ENCODE assay signal across 15 cellular contexts in the genomic region with DNA sequence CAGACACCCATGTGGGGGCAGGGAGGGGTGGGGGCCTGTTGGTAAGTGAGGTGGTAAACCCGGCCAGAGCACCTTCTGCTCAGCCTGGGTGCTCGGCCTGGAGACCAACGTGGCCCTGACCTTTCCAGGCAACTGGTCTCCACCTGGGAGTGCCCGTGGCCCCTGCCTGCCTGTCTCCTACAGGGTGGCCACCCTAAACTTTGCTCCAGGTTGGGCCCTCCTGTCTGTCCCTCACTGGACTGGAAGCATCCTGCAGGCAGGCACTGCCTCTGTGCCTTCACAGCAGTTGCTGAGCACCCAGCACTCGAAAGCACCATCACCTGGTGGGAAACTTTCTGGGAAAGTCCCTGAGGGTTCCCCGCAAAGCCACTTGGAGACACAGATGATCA.
DNase-seq lines count a peak whose midpoint lies in the region; ATAC-seq, FAIRE-seq and TF ChIP-seq lines count a peak whose summit lies in the region.
"Had no signal": no experiment of that assay in that cellular context is flagged by ENCODE, and none has a peak within 500 bp of the region (broad histone marks: within the 10 kb centered on the region; RNA-seq: fewer than 3 reads in every experiment).

No MANE protein-coding gene starts in this region.

- no peak for FAIRE-seq in GM12878 (lab: Jason Lieb, UNC)
- FAIRE-seq: GM12891 had no signal

- SMC1A ChIA-PET in GM12878 (lab: Charles Lee; ENCODE audit: uncharacterized antibody, unreplicated experiment), result no interaction called here

- H3K27me3 ChIP-seq in GM12878 (replicated peaks in 1 of 2; ENCODE audit: control insufficient read depth in 2 of 2, insufficient read depth in 2 of 2, low read length in 1 of 2) (peaks cover 0 to 1% of the 10 kb centered on the region in 2 experiments; a peak in 3 of 4 replicates), upper lobe of right lung (peaks cover 17% of the 10 kb centered on the region)
- H3K27me3 ChIP-seq: BLaER1 treated with 17β-estradiol and CSF1 and Interleukin-3, amounts not matched to agents 10 nM and 100 nM had no signal

- TF ChIP-seq CTCF in GM12878 (IDR thresholded peaks at IDR 0.05 in 2 of 3, conservative IDR thresholded peaks at IDR 0.05 in 1 of 3; ENCODE audit: control insufficient read depth in 2 of 3, extremely low read depth in 1 of 3, insufficient read depth in 1 of 3, low read depth in 3 of 3, low read length in 3 of 3) (no peak), upper lobe of right lung (IDR thresholded peaks at IDR 0.05) (no peak)

- no peak overlapping the region for H2AFZ ChIP-seq in GM12878 (ENCODE audit: control insufficient read depth, low read depth, low read length)
- H2AFZ ChIP-seq: GM23338 had no signal

- POLR2A ChIA-PET in GM12878 (lab: Charles Lee), result no interaction called here

- CTCF ChIA-PET in GM12878 (lab: Yijun Ruan, JAX), result no interaction called here

- in situ Hi-C loops in GM12878 (cut with MboI), result no loop called here

- H3K79me2 ChIP-seq in GM12878 (ENCODE audit: control insufficient read depth, insufficient read depth, low read length), result no peaks in the 10 kb centered on the region

- peak; percentile 54 for DNase-seq in activated effector memory CD4-positive, alpha-beta T cell treated with anti-CD3 and anti-CD28 coated beads, Interleukin-2, amount 50 U/mL, for 16 hours
- no peak for DNase-seq in activated effector memory CD4-positive, alpha-beta T cell treated with Interleukin-2 at 50 U/mL for 16 hours
- no peak for DNase-seq in GM12878 (ENCODE audit: low read depth, low spot score)
- DNase-seq in mesenteric fat pad (ENCODE audit: low spot score), result peak; percentile 75
- DNase-seq in upper lobe of right lung, result peak; percentile 51
- no peak for DNase-seq in amniotic stem cell (lab: John Stamatoyannopoulos, UW)
- DNase-seq: ACHN; Calu3; CD4-positive, alpha-beta T cell; DMS 273 treated with DMSO at 0.1 percent for 48 hours; H7 had no signal

- ATAC-seq in GM12878 (no peak), upper lobe of right lung (no peak), GM21529 (IDR thresholded peaks at IDR 0.05; ENCODE audit: unreplicated experiment) (no peak)
- ATAC-seq: GM23338 had no signal

- H3K4me3 ChIP-seq in GM12878 (no peak overlapping the region), upper lobe of right lung (no peak overlapping the region)
- H3K4me3 ChIP-seq: BLaER1 treated with 17β-estradiol and CSF1 and Interleukin-3, amounts not matched to agents 10 nM and 100 nM; GM23338 had no signal

- H3K4me1 ChIP-seq in GM12878 (ENCODE audit: control insufficient read depth, insufficient read depth, low read length) (no peaks in the 10 kb centered on the region), upper lobe of right lung (no peaks in the 10 kb centered on the region)

- TF ChIP-seq POLR2A in GM12878 (IDR thresholded peaks at IDR 0.05; ENCODE audit: low read depth, low read length), result no peak

- TF ChIP-seq EP300 in GM12878 (IDR thresholded peaks at IDR 0.05; ENCODE audit: borderline replicate concordance in 1 of 2, control insufficient read depth in 1 of 2, low read depth in 2 of 2, low read length in 2 of 2), result no peak

- H3K9me3 ChIP-seq in GM12878 (replicated peaks; ENCODE audit: control insufficient read depth, insufficient read depth, low read length) (peaks cover 1% of the 10 kb centered on the region; the same call in 2 of the 3 replicates), upper lobe of right lung (no peaks in the 10 kb centered on the region)
- H3K9me3 ChIP-seq: BLaER1 treated with 17β-estradiol and CSF1 and Interleukin-3, amounts not matched to agents 10 nM and 100 nM had no signal

- no TSS peak for BruUV-seq in GM12878 (replicated peaks; lab: Mats Ljungman, UMichigan)

- H3K9ac ChIP-seq in GM12878 (ENCODE audit: control insufficient read depth, insufficient read depth, low read length), result no peak overlapping the region
- H3K9ac ChIP-seq: BLaER1 treated with 17β-estradiol and CSF1 and Interleukin-3, amounts not matched to agents 10 nM and 100 nM had no signal

- no peak overlapping the region for H3K27ac ChIP-seq in GM12878 (ENCODE audit: control insufficient read depth, insufficient read depth)
- H3K27ac ChIP-seq in upper lobe of right lung, result no peak overlapping the region
- H3K27ac ChIP-seq: BLaER1 treated with 17β-estradiol and CSF1 and Interleukin-3, amounts not matched to agents 10 nM and 100 nM had no signal

- RAD21 ChIA-PET in GM12878 (lab: Charles Lee; ENCODE audit: unreplicated experiment), result no interaction called here

- WGBS in GM12878 (ENCODE audit: insufficient coverage, insufficient replicate concordance, low lambda C conversion rate, missing lambda C conversion rate), result 38% methylated on average over 5 of the region's 6 CpGs

- H3K4me2 ChIP-seq in GM12878 (ENCODE audit: control insufficient read depth, insufficient read depth), result no peak overlapping the region
- H3K4me2 ChIP-seq: BLaER1 treated with 17β-estradiol and CSF1 and Interleukin-3, amounts not matched to agents 10 nM and 100 nM; GM23338 had no signal

- no peaks in the 10 kb centered on the region for H3K36me3 ChIP-seq in GM12878 (ENCODE audit: control insufficient read depth in 2 of 2, insufficient read depth in 2 of 2, low read length in 1 of 2)
- no peaks in the 10 kb centered on the region for H3K36me3 ChIP-seq in upper lobe of right lung
- H3K36me3 ChIP-seq: BLaER1 treated with 17β-estradiol and CSF1 and Interleukin-3, amounts not matched to agents 10 nM and 100 nM had no signal

- H4K20me1 ChIP-seq in GM12878 (ENCODE audit: control insufficient read depth, insufficient read depth), result no peaks in the 10 kb centered on the region
- H4K20me1 ChIP-seq: BLaER1 treated with 17β-estradiol and CSF1 and Interleukin-3, amounts not matched to agents 10 nM and 100 nM had no signal

- intact Hi-C loops in GM12878 (cut with micrococcal nuclease; ENCODE audit: unreplicated experiment) (no loop called here), upper lobe of right lung (cut with DNase I) (no loop called here)

- no peak for TF ChIP-seq RAD21 in GM12878 (IDR thresholded peaks at IDR 0.05; ENCODE audit: insufficient read depth, low read depth, low read length)

TF ChIP-seq in GM12878, 131 proteins besides CTCF, POLR2A, EP300 and RAD21 (continues in another document):
- TF ChIP-seq, protein P1, sequence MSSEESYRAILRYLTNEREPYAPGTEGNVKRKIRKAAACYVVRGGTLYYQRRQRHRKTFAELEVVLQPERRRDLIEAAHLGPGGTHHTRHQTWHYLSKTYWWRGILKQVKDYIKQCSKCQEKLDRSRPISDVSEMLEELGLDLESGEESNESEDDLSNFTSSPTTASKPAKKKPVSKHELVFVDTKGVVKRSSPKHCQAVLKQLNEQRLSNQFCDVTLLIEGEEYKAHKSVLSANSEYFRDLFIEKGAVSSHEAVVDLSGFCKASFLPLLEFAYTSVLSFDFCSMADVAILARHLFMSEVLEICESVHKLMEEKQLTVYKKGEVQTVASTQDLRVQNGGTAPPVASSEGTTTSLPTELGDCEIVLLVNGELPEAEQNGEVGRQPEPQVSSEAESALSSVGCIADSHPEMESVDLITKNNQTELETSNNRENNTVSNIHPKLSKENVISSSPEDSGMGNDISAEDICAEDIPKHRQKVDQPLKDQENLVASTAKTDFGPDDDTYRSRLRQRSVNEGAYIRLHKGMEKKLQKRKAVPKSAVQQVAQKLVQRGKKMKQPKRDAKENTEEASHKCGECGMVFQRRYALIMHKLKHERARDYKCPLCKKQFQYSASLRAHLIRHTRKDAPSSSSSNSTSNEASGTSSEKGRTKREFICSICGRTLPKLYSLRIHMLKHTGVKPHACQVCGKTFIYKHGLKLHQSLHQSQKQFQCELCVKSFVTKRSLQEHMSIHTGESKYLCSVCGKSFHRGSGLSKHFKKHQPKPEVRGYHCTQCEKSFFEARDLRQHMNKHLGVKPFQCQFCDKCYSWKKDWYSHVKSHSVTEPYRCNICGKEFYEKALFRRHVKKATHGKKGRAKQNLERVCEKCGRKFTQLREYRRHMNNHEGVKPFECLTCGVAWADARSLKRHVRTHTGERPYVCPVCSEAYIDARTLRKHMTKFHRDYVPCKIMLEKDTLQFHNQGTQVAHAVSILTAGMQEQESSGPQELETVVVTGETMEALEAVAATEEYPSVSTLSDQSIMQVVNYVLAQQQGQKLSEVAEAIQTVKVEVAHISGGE (CRISPR knock-in tag; IDR thresholded peaks at IDR 0.05), result no peak
- no peak for TF ChIP-seq PAX8 (IDR thresholded peaks at IDR 0.05)
- no peak for TF ChIP-seq CHD4 (IDR thresholded peaks at IDR 0.05)
- 0 out of 2 replicates have a peak, but pooled peaks have one; percentile 32 for TF ChIP-seq TCF12 (IDR thresholded peaks at IDR 0.05; ENCODE audit: low read depth, low read length)
- TF ChIP-seq, protein P2, sequence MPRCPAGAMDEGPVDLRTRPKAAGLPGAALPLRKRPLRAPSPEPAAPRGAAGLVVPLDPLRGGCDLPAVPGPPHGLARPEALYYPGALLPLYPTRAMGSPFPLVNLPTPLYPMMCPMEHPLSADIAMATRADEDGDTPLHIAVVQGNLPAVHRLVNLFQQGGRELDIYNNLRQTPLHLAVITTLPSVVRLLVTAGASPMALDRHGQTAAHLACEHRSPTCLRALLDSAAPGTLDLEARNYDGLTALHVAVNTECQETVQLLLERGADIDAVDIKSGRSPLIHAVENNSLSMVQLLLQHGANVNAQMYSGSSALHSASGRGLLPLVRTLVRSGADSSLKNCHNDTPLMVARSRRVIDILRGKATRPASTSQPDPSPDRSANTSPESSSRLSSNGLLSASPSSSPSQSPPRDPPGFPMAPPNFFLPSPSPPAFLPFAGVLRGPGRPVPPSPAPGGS (IDR thresholded peaks at IDR 0.05; ENCODE audit: borderline replicate concordance, insufficient read depth, low read depth, low read length, poor library complexity, severe bottlenecking), result no peak

Comparison
In these comparisons a context has a peak if more than half of its experiments do, and no peak if none do; other contexts are left out.
1. DNase-seq: peak in activated effector memory CD4-positive, alpha-beta T cell treated with anti-CD3 and anti-CD28 coated beads, Interleukin-2, amount 50 U/mL, for 16 hours (single experiment), mesenteric fat pad (single experiment) and upper lobe of right lung (single experiment); none in activated effector memory CD4-positive, alpha-beta T cell treated with Interleukin-2 at 50 U/mL for 16 hours (single experiment), GM12878 (single experiment) and amniotic stem cell (single experiment).